ENCODE assay signal across 7 cellular contexts in the genomic region with DNA sequence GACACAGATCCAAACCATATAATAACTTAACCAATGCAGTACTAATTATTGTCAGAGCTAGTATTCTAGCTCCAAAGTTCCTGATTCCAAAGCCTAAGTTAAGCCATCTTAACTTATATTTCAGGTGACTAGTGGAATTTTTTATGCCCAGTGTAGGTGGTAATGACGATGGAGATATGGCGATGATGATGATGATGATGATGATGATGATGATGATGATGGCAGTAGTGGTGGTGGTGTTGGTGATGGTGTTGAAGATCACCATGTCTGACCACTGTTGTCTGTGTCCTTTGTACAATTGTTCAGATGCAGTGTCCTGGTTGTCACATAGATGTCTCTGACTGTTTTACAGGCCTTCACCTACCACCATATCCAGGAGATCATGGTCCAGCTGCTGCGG.
"Had no signal": no experiment of that assay in that cellular context is flagged by ENCODE, and none has a peak within 500 bp of the region (broad histone marks: within the 10 kb centered on the region; RNA-seq: fewer than 3 reads in every experiment).

No MANE protein-coding gene starts in this region.

- ATAC-seq: GM12878 had no signal

- H3K4me3 ChIP-seq: GM12878 had no signal

- FAIRE-seq: G401.6, GM12878, GM12892, GM18507, GM19239 had no signal

- DNase-seq: GDM1, GF-D8 had no signal
